20 cellular contexts compared by ENCODE assay signal in the genomic region with DNA sequence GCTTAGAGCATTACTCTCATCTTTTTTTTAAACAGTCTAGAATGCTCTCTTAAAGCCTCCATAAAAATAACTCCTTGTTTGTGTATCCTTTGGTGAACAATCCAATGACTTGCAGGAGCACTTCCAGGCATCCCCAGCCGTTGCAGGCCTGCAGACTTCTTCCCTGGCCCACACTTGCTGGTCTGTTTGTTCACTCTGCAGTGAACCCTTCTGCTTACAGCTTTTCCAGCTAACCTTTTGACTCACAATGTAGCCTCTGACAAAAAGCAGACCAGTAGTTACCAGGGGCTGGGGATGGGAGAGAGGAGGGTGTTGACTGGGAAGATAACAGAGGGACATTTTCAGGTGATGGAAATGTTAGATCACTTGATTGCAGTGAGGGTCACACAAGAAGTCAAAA. TPM values are rescaled to one million over a fixed set of nuclear protein-coding genes. Genes with fewer than 3 reads are reported as not detected.
"Had no signal": no experiment of that assay in that cellular context is flagged by ENCODE, and none has a peak within 500 bp of the region (broad histone marks: within the 10 kb centered on the region; RNA-seq: fewer than 3 reads in every experiment).

No MANE protein-coding gene starts in this region.

- H3K9me3 Mint-ChIP-seq: activated naive CD8-positive, alpha-beta T cell treated with anti-CD3 and anti-CD28 coated beads for 36 hours; central memory CD8-positive, alpha-beta T cell; immature natural killer cell; natural killer cell treated with Interleukin-12 subunit alpha and Interleukin-12 subunit beta and Interleukin-15 and Interleukin-18, amount 100 ng/mL, for 72 hours had no signal

- H3K4me1 ChIP-seq: prostate gland, tibial artery, uterus had no signal

- DNase-seq: activated CD4-positive, alpha-beta T cell treated with anti-CD3 and anti-CD28 coated beads, Interleukin-2, amount 10 ng/mL, durations not matched to agents 7 days and 5 days; activated CD8-positive, alpha-beta memory T cell treated with anti-CD3 and anti-CD28 coated beads for 24 hours; activated gamma-delta T cell treated with Interleukin-2 at 50 U/mL for 16 hours; activated naive CD8-positive, alpha-beta T cell treated with anti-CD3 and anti-CD28 coated beads for 36 hours; amygdala; cortex of kidney; effector memory CD4-positive, alpha-beta T cell; foreskin melanocyte; immature natural killer cell; stimulated activated CD4-positive, alpha-beta T cell treated with anti-CD3 and anti-CD28 coated beads, Interleukin-12 subunit alpha, Interleukin-12 subunit beta, amount 100 ng/mL, for 4 hours; SW 1271; tibial artery; uterus had no signal

- ATAC-seq: natural killer cell treated with Interleukin-12 subunit alpha and Interleukin-12 subunit beta and Interleukin-15 and Interleukin-18, amount 100 ng/mL, for 72 hours had no signal

- H3K4me1 Mint-ChIP-seq: activated CD4-positive, alpha-beta T cell treated with anti-CD3 and anti-CD28 coated beads, Interleukin-2, amount 10 ng/mL, durations not matched to agents 7 days and 5 days; activated naive CD8-positive, alpha-beta T cell treated with anti-CD3 and anti-CD28 coated beads for 36 hours; central memory CD8-positive, alpha-beta T cell; immature natural killer cell had no signal

- H3K9me3 ChIP-seq: body of pancreas, prostate gland, tibial artery, uterus had no signal

- H3K27me3 ChIP-seq: body of pancreas, uterus had no signal

- H3K27ac Mint-ChIP-seq: activated CD4-positive, alpha-beta T cell treated with anti-CD3 and anti-CD28 coated beads, Interleukin-2, amount 10 ng/mL, durations not matched to agents 7 days and 5 days; activated naive CD8-positive, alpha-beta T cell treated with anti-CD3 and anti-CD28 coated beads for 36 hours; immature natural killer cell; memory B cell; natural killer cell treated with Interleukin-12 subunit alpha and Interleukin-12 subunit beta and Interleukin-15 and Interleukin-18, amount 100 ng/mL, for 72 hours; T-helper 2 cell treated with Interferon-gamma antibody and Interleukin-4, amounts not matched to agents 5 μg/mL and 100 μg/mL, for 36 hours had no signal

- H3K36me3 Mint-ChIP-seq: activated naive CD8-positive, alpha-beta T cell treated with anti-CD3 and anti-CD28 coated beads for 36 hours had no signal

- H3K27ac ChIP-seq: body of pancreas, prostate gland, tibial artery, uterus had no signal

- H3K36me3 ChIP-seq: prostate gland, tibial artery, uterus had no signal

- H3K4me3 ChIP-seq: body of pancreas, prostate gland, tibial artery, uterus had no signal

- H3K4me3 Mint-ChIP-seq: activated CD4-positive, alpha-beta T cell treated with anti-CD3 and anti-CD28 coated beads, Interleukin-2, amount 10 ng/mL, durations not matched to agents 7 days and 5 days; activated naive CD8-positive, alpha-beta T cell treated with anti-CD3 and anti-CD28 coated beads for 36 hours; central memory CD8-positive, alpha-beta T cell; immature natural killer cell; memory B cell; natural killer cell treated with Interleukin-12 subunit alpha and Interleukin-12 subunit beta and Interleukin-15 and Interleukin-18, amount 100 ng/mL, for 72 hours; T-helper 2 cell treated with Interferon-gamma antibody and Interleukin-4, amounts not matched to agents 5 μg/mL and 100 μg/mL, for 36 hours had no signal

RNA-seq across cellular contexts. Expression of a gene that starts 9.1 kb away (rescaled TPM):
- total RNA-seq: activated CD4-positive, alpha-beta T cell treated with anti-CD3 and anti-CD28 coated beads, Interleukin-2, amount 10 ng/mL, durations not matched to agents 7 days and 5 days; body of pancreas; fibroblast of lung; prostate gland; uterus had no signal

RNA-seq across cellular contexts. Expression of a gene that starts 21.7 kb away (rescaled TPM):
- total RNA-seq: activated CD4-positive, alpha-beta T cell treated with anti-CD3 and anti-CD28 coated beads, Interleukin-2, amount 10 ng/mL, durations not matched to agents 7 days and 5 days; body of pancreas; fibroblast of lung; uterus had no signal

RNA-seq across cellular contexts. Expression of a gene that starts 32.3 kb away (rescaled TPM):
- total RNA-seq: activated CD4-positive, alpha-beta T cell treated with anti-CD3 and anti-CD28 coated beads, Interleukin-2, amount 10 ng/mL, durations not matched to agents 7 days and 5 days; fibroblast of lung had no signal
